ENCODE assay signal across 8 cellular contexts in the genomic region with DNA sequence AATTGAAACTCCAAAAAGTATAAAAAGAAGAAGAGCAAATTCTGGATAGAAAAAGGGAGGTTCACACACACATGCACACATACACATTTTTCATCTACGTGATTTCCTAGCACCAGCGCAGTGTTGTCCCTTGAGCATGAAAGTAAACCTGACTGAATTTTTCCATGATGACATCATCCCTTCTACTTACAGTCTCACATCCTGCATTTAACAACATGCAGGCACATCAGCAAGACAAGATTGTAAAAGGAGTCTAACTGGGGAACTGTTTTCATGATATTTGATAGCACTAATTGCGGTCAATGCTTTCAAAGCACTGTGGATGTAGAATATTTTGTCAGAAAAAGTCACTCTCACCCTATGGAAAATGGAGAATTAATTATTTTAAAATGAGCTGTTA. TPM values are rescaled to one million over a fixed set of nuclear protein-coding genes. Genes with fewer than 3 reads are reported as not detected.
DNase-seq lines count a peak whose midpoint lies in the region; ATAC-seq, FAIRE-seq and TF ChIP-seq lines count a peak whose summit lies in the region.

No MANE protein-coding gene starts in this region.

- H3K9me3 ChIP-seq in mucosa of descending colon: no peaks in the 10 kb centered on the region

- H3K4me1 ChIP-seq in mucosa of descending colon (ENCODE audit: low read depth): peaks cover 4% of the 10 kb centered on the region

- H3K27me3 ChIP-seq in bronchial epithelial cell (ENCODE audit: control insufficient read depth, insufficient read depth, low read length): no peaks in the 10 kb centered on the region

- no peak for FAIRE-seq in bronchial epithelial cell (lab: Jason Lieb, UNC)

- H3K36me3 ChIP-seq in bronchial epithelial cell (ENCODE audit: control insufficient read depth, insufficient read depth, low read length): no peaks in the 10 kb centered on the region
- H3K36me3 ChIP-seq in mucosa of descending colon (ENCODE audit: low read depth): no peaks in the 10 kb centered on the region

- intact Hi-C loops in mucosa of descending colon (cut with DNase I, micrococcal nuclease): no loop called here

- ATAC-seq in GM18873 (IDR thresholded peaks at IDR 0.05; ENCODE audit: low FRiP score, unreplicated experiment) (peak; percentile 45), mucosa of descending colon (peak; percentile 91), HG02870 (IDR thresholded peaks at IDR 0.05; ENCODE audit: unreplicated experiment) (no peak)

- TF ChIP-seq CTCF in bronchial epithelial cell (IDR thresholded peaks at IDR 0.05; ENCODE audit: insufficient read depth, low read length, severe bottlenecking) (no peak), mucosa of descending colon (IDR thresholded peaks at IDR 0.05) (no peak)

- peak; percentile 13 for DNase-seq in 8988T
- peak; percentile 69 for DNase-seq in NCI-H2227 treated with DMSO at 0.1 percent for 48 hours (lab: John Stamatoyannopoulos, UW)
- peak; percentile 94 for DNase-seq in bronchial epithelial cell (ENCODE audit: low read depth)
- DNase-seq in mucosa of descending colon: peak in 1 of 3 donors; percentile 13
- DNase-seq in ureter (ENCODE audit: low spot score): no peak
- DNase-seq in KG1 (lab: John Stamatoyannopoulos, UW): no peak

- H3K4me3 ChIP-seq in bronchial epithelial cell (ENCODE audit: low read depth, low read length): no peak overlapping the region
- H3K4me3 ChIP-seq in mucosa of descending colon: no peak overlapping the region

RNA-seq across cellular contexts. Expression of gene GAS2, which starts 36.6 kb away (rescaled TPM):
- total RNA-seq in bronchial epithelial cell (1.1 and 1.8 TPM in 2 replicates), mucosa of descending colon (1 to 10 TPM; 2.0 to 2.8 (median 2.5) TPM), ureter (12.6 TPM)

Comparison
In these comparisons a context has a peak if more than half of its experiments do, and no peak if none do; other contexts are left out.
1. DNase-seq: peak in 8988T (single experiment), NCI-H2227 treated with DMSO at 0.1 percent for 48 hours (single experiment) and bronchial epithelial cell (single experiment); none in ureter (single experiment) and KG1 (single experiment).